In the genomic region with DNA sequence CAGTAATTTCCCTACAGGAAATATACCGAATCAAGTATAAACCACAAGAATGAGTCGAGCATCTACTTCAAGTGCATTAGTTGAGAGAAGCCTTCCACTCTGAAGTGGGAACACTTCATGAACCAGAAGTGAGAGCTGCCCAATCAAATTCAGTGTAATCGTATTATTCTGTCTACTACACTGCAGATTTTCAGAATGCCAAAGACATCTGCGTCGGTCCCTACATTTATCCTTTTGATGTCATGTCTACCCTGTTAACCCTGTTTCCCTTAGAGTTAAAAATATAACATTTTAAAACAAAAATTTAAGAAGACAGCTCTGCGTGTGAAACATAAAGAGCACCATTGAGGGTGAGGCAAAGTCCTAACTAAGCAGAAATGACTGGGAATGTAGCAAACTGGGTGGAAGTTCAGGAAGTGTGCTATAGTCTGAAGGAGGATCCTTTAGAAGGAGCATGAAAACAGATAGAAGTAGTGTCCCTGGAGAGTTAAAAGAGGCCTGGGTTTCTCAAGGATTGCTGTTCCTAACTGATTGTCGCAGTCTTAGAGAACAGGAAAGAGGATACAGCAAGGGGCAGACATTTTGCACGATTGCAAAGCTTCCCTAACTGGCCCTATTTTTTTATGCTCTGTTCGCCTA, we compare ENCODE assay signal across 8 cellular contexts.
DNase-seq lines count a peak whose midpoint lies in the region; ATAC-seq and TF ChIP-seq lines count a peak whose summit lies in the region.

No MANE protein-coding gene starts in this region.

- WGBS in esophagus squamous epithelium, 2 donors, result 53 to 54% methylated on average over 9 of the region's 9 CpGs

- no peaks in the 10 kb centered on the region for H3K36me3 Mint-ChIP-seq in CD8-positive, alpha-beta T cell

- peak overlapping the region; percentile 87 for H3K27ac Mint-ChIP-seq in CD8-positive, alpha-beta T cell

- CTCF ChIA-PET in CD8-positive, alpha-beta T cell (lab: Charles Lee), result no interaction called here

- H3K4me3 Mint-ChIP-seq in CD8-positive, alpha-beta T cell, result peak overlapping the region; percentile 83

- POLR2A ChIA-PET in CD8-positive, alpha-beta T cell (lab: Charles Lee), result interaction anchor here (1.0 to 1.1 kb wide), 2 partner anchors 13 to 38 kb away, joined by 3 to 4 read pairs; no protein-coding TSS in a partner anchor

- H3K27ac ChIP-seq in CD8-positive, alpha-beta T cell (ENCODE audit: low read depth, low read length), result no peak overlapping the region
- H3K27ac ChIP-seq in SK-N-MC (peak overlapping the region; percentile 89), esophagus squamous epithelium (peak overlapping the region in 3 of 4 donors; percentile 27 to 69 (median 42)), rectal smooth muscle tissue (ENCODE audit: low read depth, low read length) (no peak overlapping the region)

- no peaks in the 10 kb centered on the region for H3K9me3 Mint-ChIP-seq in CD8-positive, alpha-beta T cell

- H3K27me3 ChIP-seq in CD8-positive, alpha-beta T cell (ENCODE audit: insufficient read depth, low read length), result no peaks in the 10 kb centered on the region
- H3K27me3 ChIP-seq in esophagus squamous epithelium, result no peaks in the 10 kb centered on the region
- no peaks in the 10 kb centered on the region for H3K27me3 ChIP-seq in rectal smooth muscle tissue (ENCODE audit: control insufficient read depth, insufficient read depth, low read length)

- H3K4me3 ChIP-seq in CD8-positive, alpha-beta T cell (ENCODE audit: low read depth, low read length), result peak overlapping the region; percentile 43
- H3K4me3 ChIP-seq in SK-N-MC (peak overlapping the region; percentile 96), esophagus squamous epithelium (peak overlapping the region in 1 of 4 donors; percentile 37), rectal smooth muscle tissue (ENCODE audit: low read length) (peak overlapping the region; percentile 14)

- H3K9ac ChIP-seq in SK-N-MC (ENCODE audit: insufficient read length) (peak overlapping the region; percentile 95), rectal smooth muscle tissue (ENCODE audit: low read length) (no peak overlapping the region)

- H3K4me1 ChIP-seq in CD8-positive, alpha-beta T cell (ENCODE audit: insufficient read depth, low read length), result peaks cover 44% of the 10 kb centered on the region
- H3K4me1 ChIP-seq in esophagus squamous epithelium (no peaks in the 10 kb centered on the region), rectal smooth muscle tissue (ENCODE audit: control insufficient read depth, insufficient read depth, low read length) (no peaks in the 10 kb centered on the region)

- no peaks in the 10 kb centered on the region for H3K27me3 Mint-ChIP-seq in CD8-positive, alpha-beta T cell (ENCODE audit: low read depth)

- peak in 1 of 7 experiments; percentile 11 for DNase-seq in CD8-positive, alpha-beta T cell
- DNase-seq in SK-N-MC (ENCODE audit: low read depth, low spot score), result peak; percentile 93
- DNase-seq in esophagus squamous epithelium (lab: John Stamatoyannopoulos, UW), result no peak
- no peak for DNase-seq in hepatic stellate cell (ENCODE audit: low spot score)

- H3K4me1 Mint-ChIP-seq in CD8-positive, alpha-beta T cell (ENCODE audit: low read depth), result peaks cover 53% of the 10 kb centered on the region

- peak; percentile 66 for ATAC-seq in CD8-positive, alpha-beta T cell
- ATAC-seq in GM19452 (IDR thresholded peaks at IDR 0.05; ENCODE audit: unreplicated experiment) (peak; percentile 52), HG03571 (IDR thresholded peaks at IDR 0.05; ENCODE audit: unreplicated experiment) (peak; percentile 48), HG02571 (IDR thresholded peaks at IDR 0.05; ENCODE audit: unreplicated experiment) (no peak)

- TF ChIP-seq CTCF in CD8-positive, alpha-beta T cell (IDR thresholded peaks at IDR 0.05), result no peak
- TF ChIP-seq CTCF in esophagus squamous epithelium (IDR thresholded peaks at IDR 0.05), result no peak

- peak in 1 of 4 donors; percentile 32 for TF ChIP-seq POLR2A in esophagus squamous epithelium (IDR thresholded peaks at IDR 0.05)

- intact Hi-C loops in CD8-positive, alpha-beta T cell (cut with DNase I, micrococcal nuclease), result loop anchor here (5.0 to 10.0 kb wide), 4 partner anchors 365 to 1155 kb away; a partner anchor contains a TSS
- intact Hi-C loops in esophagus squamous epithelium (cut with DNase I), result no loop called here

- H3K9me3 ChIP-seq in CD8-positive, alpha-beta T cell (ENCODE audit: low read length), result no peaks in the 10 kb centered on the region
- H3K9me3 ChIP-seq in SK-N-MC (ENCODE audit: low read depth, low read length), result 0 out of 2 replicates have a peak, but pooled peaks cover 4% of the 10 kb centered on the region
- H3K9me3 ChIP-seq in esophagus squamous epithelium, result no peaks in the 10 kb centered on the region

- no peaks in the 10 kb centered on the region for H3K36me3 ChIP-seq in CD8-positive, alpha-beta T cell (ENCODE audit: insufficient read depth, low read length)
- H3K36me3 ChIP-seq in SK-N-MC (ENCODE audit: insufficient read depth, low read length) (peaks cover 68% of the 10 kb centered on the region), esophagus squamous epithelium (no peaks in the 10 kb centered on the region), rectal smooth muscle tissue (ENCODE audit: control insufficient read depth, insufficient read depth, low read length) (no peaks in the 10 kb centered on the region)

Comparison
In these comparisons a context has a peak if more than half of its experiments do, and no peak if none do; other contexts are left out.
1. H3K27ac ChIP-seq: peak in SK-N-MC (single experiment) and esophagus squamous epithelium (3 of 4); none in CD8-positive, alpha-beta T cell (single experiment) and rectal smooth muscle tissue (single experiment).